Comparison of ENCODE assay signal across 9 cellular contexts in genomic region chr17:19002805-19003542, GRCh38. TPM values are rescaled to one million over a fixed set of nuclear protein-coding genes. Genes with fewer than 3 reads are reported as not detected.
DNase-seq lines count a peak whose midpoint lies in the region; ATAC-seq and TF ChIP-seq lines count a peak whose summit lies in the region.
"Had no signal": no experiment of that assay in that cellular context is flagged by ENCODE, and none has a peak within 500 bp of the region (broad histone marks: within the 10 kb centered on the region; RNA-seq: fewer than 3 reads in every experiment).

No MANE protein-coding gene starts in this region.

- no peak overlapping the region for H3K27ac Mint-ChIP-seq in activated naive CD8-positive, alpha-beta T cell treated with anti-CD3 and anti-CD28 coated beads for 36 hours

- H3K4me3 ChIP-seq in iPS-18c (ENCODE audit: insufficient read depth, low read depth, low read length) (peak overlapping the region; percentile 76), tibial artery (peak overlapping the region; percentile 74 to 77)

- peaks cover 0 to 39% (median 27%) of the 10 kb centered on the region in 4 donors for H3K4me1 ChIP-seq in tibial artery

- no peaks in the 10 kb centered on the region for H3K9me3 ChIP-seq in iPS-18c (ENCODE audit: control insufficient read depth, insufficient read depth, low read length)
- no peaks in the 10 kb centered on the region for H3K9me3 ChIP-seq in tibial artery

- H3K9me3 Mint-ChIP-seq in activated naive CD8-positive, alpha-beta T cell treated with anti-CD3 and anti-CD28 coated beads for 36 hours = peaks cover 1% of the 10 kb centered on the region

- H3K4me1 Mint-ChIP-seq in activated naive CD8-positive, alpha-beta T cell treated with anti-CD3 and anti-CD28 coated beads for 36 hours = peaks cover 30% of the 10 kb centered on the region

- intact Hi-C loops in Right ventricle myocardium inferior (cut with DNase I) (no loop called here), cardiac septum (cut with DNase I) (no loop called here), tibial artery (cut with DNase I; ENCODE audit: low total_unique reads) (no loop called here)

- H3K27me3 Mint-ChIP-seq in activated naive CD8-positive, alpha-beta T cell treated with anti-CD3 and anti-CD28 coated beads for 36 hours = no peaks in the 10 kb centered on the region

- H3K36me3 Mint-ChIP-seq in activated naive CD8-positive, alpha-beta T cell treated with anti-CD3 and anti-CD28 coated beads for 36 hours = peaks cover 11% of the 10 kb centered on the region

- TF ChIP-seq CTCF in tibial artery (IDR thresholded peaks at IDR 0.05) = no peak

- peak overlapping the region; percentile 92 for H3K4me3 Mint-ChIP-seq in activated naive CD8-positive, alpha-beta T cell treated with anti-CD3 and anti-CD28 coated beads for 36 hours

- H3K27ac ChIP-seq in tibial artery = peak overlapping the region; percentile 87 to 88

- H3K36me3 ChIP-seq in tibial artery = peaks cover 0 to 3% (median 0%) of the 10 kb centered on the region in 3 donors

- ATAC-seq in Right ventricle myocardium inferior (no peak), HG03342 (IDR thresholded peaks at IDR 0.05; ENCODE audit: unreplicated experiment) (no peak)

- DNase-seq in Right ventricle myocardium inferior (ENCODE audit: missing footprints) (peak; percentile 35), cardiac septum (ENCODE audit: low spot score) (no peak), tibial artery (no peak), cerebellum (ENCODE audit: low spot score) (no peak), SK-N-DZ (ENCODE audit: low spot score) (no peak)
- no peak for DNase-seq in activated naive CD8-positive, alpha-beta T cell treated with anti-CD3 and anti-CD28 coated beads for 36 hours
- DNase-seq: T-helper 9 cell had no signal

- H3K27me3 ChIP-seq in tibial artery = no peaks in the 10 kb centered on the region

RNA-seq across cellular contexts. Expression of gene FAM83G, which starts 1.6 kb away (rescaled TPM):
- total RNA-seq in Right ventricle myocardium inferior = 2.7 TPM
- total RNA-seq in cardiac septum = 2.5 TPM
- 10 to 100 TPM; 10.3 to 10.4 TPM for total RNA-seq in activated naive CD8-positive, alpha-beta T cell treated with anti-CD3 and anti-CD28 coated beads for 36 hours
- 2.5 TPM for total RNA-seq in cerebellum
- 0.08 TPM in 1 of 2 replicates, not detected in the other for polyA plus RNA-seq in SK-N-DZ (2014; cell fraction: cytosol; rRNA removed)
- not detected in 2 replicates for polyA plus RNA-seq in SK-N-DZ (2014; cell fraction: nucleus; rRNA removed)

RNA-seq across cellular contexts. Expression of gene GRAP, which starts 43.8 kb away (rescaled TPM):
- 2.0 TPM for total RNA-seq in Right ventricle myocardium inferior
- total RNA-seq in cardiac septum = 2.9 TPM
- 10 to 100 TPM; 14.5 to 14.8 TPM for total RNA-seq in activated naive CD8-positive, alpha-beta T cell treated with anti-CD3 and anti-CD28 coated beads for 36 hours
- total RNA-seq in cerebellum = 1.9 TPM
- not detected in 2 replicates for polyA plus RNA-seq in SK-N-DZ (2014; cell fraction: cytosol; rRNA removed)
- polyA plus RNA-seq in SK-N-DZ (2014; cell fraction: nucleus; rRNA removed) = 4.6 TPM in 1 of 2 replicates, not detected in the other

RNA-seq across cellular contexts. Expression of gene SLC5A10, which starts 51.0 kb away (rescaled TPM):
- total RNA-seq in Right ventricle myocardium inferior (not detected), cardiac septum (0.13 TPM), cerebellum (0.09 TPM)
- not detected for total RNA-seq in activated naive CD8-positive, alpha-beta T cell treated with anti-CD3 and anti-CD28 coated beads for 36 hours
- polyA plus RNA-seq in SK-N-DZ (2014; cell fraction: cytosol; rRNA removed) = 0.51 TPM in 1 of 2 replicates, not detected in the other
- polyA plus RNA-seq in SK-N-DZ (2014; cell fraction: nucleus; rRNA removed) = 0.09 TPM in 1 of 2 replicates, not detected in the other
